In the genomic region with DNA sequence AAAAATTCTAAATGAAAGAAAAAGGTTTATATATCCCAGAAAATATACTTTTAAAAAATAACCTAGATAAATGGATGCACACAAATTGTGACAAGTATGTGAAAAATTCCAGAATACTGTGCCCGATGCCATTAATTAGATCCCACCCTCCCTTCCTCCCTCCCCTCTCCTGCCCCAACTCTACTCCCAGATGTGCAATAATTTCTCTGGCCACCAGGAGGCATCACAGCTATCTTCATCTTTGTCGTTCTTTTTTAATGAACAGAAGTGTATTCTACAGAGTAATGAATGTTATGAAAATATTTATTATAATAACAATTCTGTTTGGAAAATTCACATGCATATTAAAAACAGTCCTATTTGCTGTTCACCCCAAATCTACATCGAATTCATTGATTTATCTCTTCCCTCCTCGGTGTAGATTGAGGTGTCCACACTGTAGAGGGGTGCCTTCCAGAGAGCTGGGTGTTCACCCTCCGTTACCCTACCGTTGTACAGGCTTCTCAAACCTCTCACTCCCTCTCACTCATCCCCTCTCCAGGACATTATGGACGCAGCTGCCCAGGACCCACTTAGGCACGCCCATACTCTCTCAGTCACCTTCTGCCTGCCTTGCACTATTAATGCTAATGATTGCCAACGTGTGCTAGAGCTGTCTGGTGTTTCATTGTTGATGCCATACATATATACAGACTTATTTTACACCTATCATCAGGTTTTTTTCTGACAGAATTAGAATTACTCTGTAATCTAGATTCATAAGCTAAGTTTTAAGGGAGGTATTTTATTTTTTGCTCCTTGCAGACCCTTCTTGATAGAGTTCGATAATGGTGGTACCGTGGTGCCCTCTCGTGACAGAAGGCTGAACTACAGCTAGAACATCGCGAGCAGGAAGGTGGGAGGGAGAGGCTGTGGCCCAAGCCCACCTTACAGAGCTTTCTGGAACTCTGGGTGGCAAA, we compare ENCODE assay signal across 8 cellular contexts. TPM values are rescaled to one million over a fixed set of nuclear protein-coding genes. Genes with fewer than 3 reads are reported as not detected.
A peak's percentile ranks its signal among the peaks of the same experiment; 100 is the strongest.
DNase-seq lines count a peak whose midpoint lies in the region; ATAC-seq, FAIRE-seq and TF ChIP-seq lines count a peak whose summit lies in the region.

No MANE protein-coding gene starts in this region.

- TF ChIP-seq CTCF in dorsolateral prefrontal cortex (IDR thresholded peaks at IDR 0.05 in 54 of 56, conservative IDR thresholded peaks at IDR 0.05 in 2 of 56; ENCODE audit: low read depth in 1 of 56, partially characterized antibody in 56 of 56): peak; percentile 37 to 68 (median 58)

- peaks cover 0 to 43% (median 5%) of the 10 kb centered on the region in 45 donors for H3K27me3 ChIP-seq in dorsolateral prefrontal cortex

- FAIRE-seq in A204.1 (lab: Jason Lieb, UNC): peak; percentile 51

- no peak overlapping the region for H3K27ac ChIP-seq in dorsolateral prefrontal cortex

- H3K4me3 ChIP-seq in dorsolateral prefrontal cortex: peak overlapping the region in 51 of 59 donors; percentile 4 to 59 (median 34)

- intact Hi-C loops in dorsolateral prefrontal cortex (cut with DNase I): loop anchor here (5.0 to 10.0 kb wide), 3 partner anchors 114 to 226 kb away; a partner anchor contains a TSS

- peak; percentile 65 for ATAC-seq in GM18519 (IDR thresholded peaks at IDR 0.05; ENCODE audit: low FRiP score, unreplicated experiment)
- peak; percentile 78 for ATAC-seq in HG03342 (IDR thresholded peaks at IDR 0.05; ENCODE audit: unreplicated experiment)

- DNase-seq in NCI-H524 treated with DMSO at 0.1 percent for 48 hours (lab: John Stamatoyannopoulos, UW) (peak; percentile 63), dorsolateral prefrontal cortex (peak in 6 of 10 donors; percentile 27 to 70 (median 46)), medulla oblongata (ENCODE audit: extremely low spot score) (peak; percentile 70)
- DNase-seq in activated CD4-positive, alpha-beta T cell treated with anti-CD3 and anti-CD28 coated beads, Interleukin-2, amount 50 U/mL, for 1 hour: peak; percentile 54
- DNase-seq in stimulated activated CD8-positive, alpha-beta memory T cell treated with anti-CD3 and anti-CD28 coated beads, Interleukin-4, amount 100 ng/mL, for 24 hours (ENCODE audit: low read depth): peak; percentile 47

RNA-seq across cellular contexts. Expression of a gene that starts 14.1 kb away (rescaled TPM):
- total RNA-seq in dorsolateral prefrontal cortex: 10 to 100 TPM in 1 of 120 experiments, 1 to 10 TPM in 119; 2.3 to 10.4 (median 5.8) TPM
